25 cellular contexts compared by ENCODE assay signal in genomic region chr1:86845514-86845913, GRCh38.
"Had no signal": no experiment of that assay in that cellular context is flagged by ENCODE, and none has a peak within 500 bp of the region (broad histone marks: within the 10 kb centered on the region; RNA-seq: fewer than 3 reads in every experiment).

No MANE protein-coding gene starts in this region.

- H3K9ac ChIP-seq: KMS-11 had no signal

- H3K4me2 ChIP-seq: KMS-11 had no signal

- H3K4me1 ChIP-seq: ascending aorta, body of pancreas had no signal

- H3K27me3 ChIP-seq: ascending aorta, body of pancreas, MG63 had no signal

- H3K9me3 ChIP-seq: ascending aorta, body of pancreas, MG63 had no signal

- H3K4me3 ChIP-seq: ascending aorta, body of pancreas, MG63 had no signal

- ATAC-seq: body of pancreas had no signal

- H3K27ac ChIP-seq: ascending aorta, body of pancreas, KMS-11, WERI-Rb-1 had no signal

- DNase-seq: activated CD4-positive, alpha-beta memory T cell treated with anti-CD3 and anti-CD28 coated beads, Interleukin-2, amount 10 ng/mL, durations not matched to agents 7 days and 5 days; activated CD4-positive, alpha-beta T cell treated with anti-CD3 and anti-CD28 coated beads for 36 hours; activated CD4-positive, alpha-beta T cell treated with anti-CD3 and anti-CD28 coated beads, Interleukin-2, amount 50 U/mL, for 1 hour; activated CD8-positive, alpha-beta memory T cell treated with anti-CD3 and anti-CD28 coated beads, Interleukin-2, amount 50 U/mL, for 48 hours; activated naive CD4-positive, alpha-beta T cell treated with anti-CD3 and anti-CD28 coated beads, Interleukin-2, amount 50 U/mL, for 16 hours; activated naive CD8-positive, alpha-beta T cell treated with anti-CD3 and anti-CD28 coated beads, Interleukin-2, amount 10 ng/mL, durations not matched to agents 7 days and 5 days; activated T-cell treated with anti-CD3 and anti-CD28 coated beads, Interleukin-2, amount 50 U/mL, for 1 hour; amniotic stem cell; NCI-H1092 treated with DMSO at 0.1 percent for 48 hours; NCI-H1417 treated with DMSO at 0.1 percent for 48 hours; NCI-H1694; NCI-H2029; NCI-H2107; NCI-H2171 treated with DMSO at 0.1 percent for 48 hours; NCI-H510A; NCI-H526 treated with DMSO at 0.1 percent for 48 hours; NCI-H82; OCI-M1; SIG-M5; T-helper 1 cell; WERI-Rb-1 had no signal

- H3K36me3 ChIP-seq: ascending aorta, MG63, WERI-Rb-1 had no signal
